In the genomic region with DNA sequence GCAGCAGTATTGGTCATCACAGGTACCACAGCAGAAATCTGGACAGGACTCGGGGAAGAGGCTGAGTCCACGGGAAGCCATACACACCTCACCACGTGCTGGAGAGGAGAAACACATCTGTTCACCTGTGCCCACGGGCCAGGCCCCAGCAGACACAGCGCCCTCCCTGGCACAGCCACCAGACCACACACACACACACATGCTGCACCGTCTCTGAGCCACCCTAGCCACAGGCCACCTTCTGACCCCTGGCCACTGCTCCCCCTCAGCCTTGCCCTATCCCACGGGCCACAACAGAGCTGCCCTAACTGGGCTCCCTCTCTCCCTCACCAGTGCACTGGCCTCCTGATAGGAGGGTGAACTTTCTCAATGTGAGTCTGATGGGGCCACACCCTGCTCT, we compare ENCODE assay signal across 22 cellular contexts. TPM values are rescaled to one million over a fixed set of nuclear protein-coding genes. Genes with fewer than 3 reads are reported as not detected.
DNase-seq lines count a peak whose midpoint lies in the region; ATAC-seq, FAIRE-seq and TF ChIP-seq lines count a peak whose summit lies in the region.
"Had no signal": no experiment of that assay in that cellular context is flagged by ENCODE, and none has a peak within 500 bp of the region (broad histone marks: within the 10 kb centered on the region; RNA-seq: fewer than 3 reads in every experiment).

No MANE protein-coding gene starts in this region.

- no TSS peak for BruUV-seq in MCF 10A (replicated peaks; lab: Mats Ljungman, UMichigan)
- no TSS peak for BruUV-seq in mammary epithelial cell (replicated peaks; lab: Mats Ljungman, UMichigan)

- no peaks in the 10 kb centered on the region for H3K9me3 ChIP-seq in mammary epithelial cell (replicated peaks; ENCODE audit: insufficient read depth, low read length)
- no peaks in the 10 kb centered on the region for H3K9me3 ChIP-seq in T-helper 17 cell (ENCODE audit: control insufficient read depth, low read length, poor library complexity, severe bottlenecking)
- H3K9me3 ChIP-seq in keratinocyte (ENCODE audit: control insufficient read depth, low read depth, low read length): no peaks in the 10 kb centered on the region
- H3K9me3 ChIP-seq in uterus: no peaks in the 10 kb centered on the region
- H3K9me3 ChIP-seq: transverse colon had no signal

- no peak overlapping the region for H3K27ac ChIP-seq in mammary epithelial cell (ENCODE audit: insufficient read depth, low read depth, low read length)
- no peak overlapping the region for H3K27ac ChIP-seq in keratinocyte (ENCODE audit: control insufficient read depth, insufficient read depth, low read length)
- no peak overlapping the region for H3K27ac ChIP-seq in uterus
- H3K27ac ChIP-seq: hepatocyte, transverse colon had no signal

- H3K9me1 ChIP-seq in keratinocyte (ENCODE audit: control insufficient read depth, extremely low read depth, insufficient read depth, low read length): no peaks in the 10 kb centered on the region

- no peak overlapping the region for H3K4me2 ChIP-seq in mammary epithelial cell (ENCODE audit: insufficient read depth, low read depth, low read length)
- peak overlapping the region; percentile 20 for H3K4me2 ChIP-seq in keratinocyte (ENCODE audit: control insufficient read depth, extremely low read depth, insufficient read depth, low read depth, low read length)
- H3K4me2 ChIP-seq: hepatocyte had no signal

- H3K36me3 ChIP-seq in mammary epithelial cell (ENCODE audit: insufficient read depth, low read length) (peaks cover 4% of the 10 kb centered on the region), keratinocyte (ENCODE audit: control insufficient read depth in 2 of 2, extremely low read depth in 1 of 2, insufficient read depth in 2 of 2, low read length in 2 of 2) (peaks cover 0 to 2% of the 10 kb centered on the region in 2 experiments), uterus (no peaks in the 10 kb centered on the region)

- no peaks in the 10 kb centered on the region for H3K27me3 ChIP-seq in mammary epithelial cell (ENCODE audit: insufficient read depth, low read length)
- H3K27me3 ChIP-seq in keratinocyte (ENCODE audit: control insufficient read depth, extremely low read depth, insufficient read depth, low read length): no peaks in the 10 kb centered on the region
- no peaks in the 10 kb centered on the region for H3K27me3 ChIP-seq in uterus
- H3K27me3 ChIP-seq: hepatocyte, transverse colon had no signal

- FAIRE-seq in keratinocyte (lab: Jason Lieb, UNC): no peak

- 98% methylated on average over 5 of the region's 7 CpGs for WGBS in mammary epithelial cell (ENCODE audit: low coverage, missing lambda C conversion rate)

- H2AFZ ChIP-seq in mammary epithelial cell (ENCODE audit: low read depth, low read length) (no peak overlapping the region), keratinocyte (ENCODE audit: control insufficient read depth, low read length) (no peak overlapping the region)
- H2AFZ ChIP-seq: hepatocyte had no signal

- POLR2A ChIA-PET in MCF 10A (lab: Yijun Ruan, JAX): interaction anchor here (0.5 to 0.6 kb wide), 2 partner anchors 12 to 379 kb away, joined by 3 read pairs; no protein-coding TSS in a partner anchor

- H3K4me1 ChIP-seq in mammary epithelial cell (ENCODE audit: insufficient read depth, low read length): peaks cover 32% of the 10 kb centered on the region
- H3K4me1 ChIP-seq in keratinocyte (ENCODE audit: control insufficient read depth, extremely low read depth, insufficient read depth, low read length): peaks cover 25% of the 10 kb centered on the region
- H3K4me1 ChIP-seq in uterus: no peaks in the 10 kb centered on the region

- dilution Hi-C loops in mammary epithelial cell (cut with HindIII; ENCODE audit: low sequenced_read_pairs): no loop called here
- dilution Hi-C loops in keratinocyte (cut with MboI; ENCODE audit: extremely low pct_ligation_motif_present, low sequenced_read_pairs): no loop called here

- ATAC-seq in T-helper 17 cell: no peak
- ATAC-seq: Right ventricle myocardium inferior had no signal

- H3K36me3 Mint-ChIP-seq in MCF 10A (ENCODE audit: insufficient read depth, unreplicated experiment) (peaks cover 27% of the 10 kb centered on the region), T-helper 17 cell (ENCODE audit: low read depth) (peaks cover 2% of the 10 kb centered on the region), nephron progenitor cell (ENCODE audit: low read depth) (peaks cover 27% of the 10 kb centered on the region)

- H3K27ac Mint-ChIP-seq in MCF 10A (ENCODE audit: low read depth, unreplicated experiment) (peak overlapping the region; percentile 76), T-helper 17 cell (peak overlapping the region; percentile 96), nephron progenitor cell (no peak overlapping the region)

- H3K9me3 Mint-ChIP-seq in MCF 10A (ENCODE audit: unreplicated experiment) (no peaks in the 10 kb centered on the region), nephron progenitor cell (peaks cover 17% of the 10 kb centered on the region)

- intact Hi-C loops in MCF 10A (cut with micrococcal nuclease): no loop called here
- intact Hi-C loops in mammary epithelial cell (cut with micrococcal nuclease): no loop called here
- intact Hi-C loops in uterus (cut with DNase I; ENCODE audit: low total_unique reads): no loop called here

- H3K9ac ChIP-seq in mammary epithelial cell (ENCODE audit: insufficient read depth, low read length): no peak overlapping the region
- no peak overlapping the region for H3K9ac ChIP-seq in keratinocyte (ENCODE audit: control insufficient read depth, extremely low read depth, insufficient read depth, low read length)

- H3K4me3 ChIP-seq in mammary epithelial cell (replicated peaks in 1 of 3; ENCODE audit: insufficient read depth in 1 of 3, low read depth in 2 of 3, low read length in 3 of 3) (no peak overlapping the region), keratinocyte (ENCODE audit: control insufficient read depth in 2 of 3, extremely low read depth in 1 of 3, insufficient read depth in 2 of 3, low read depth in 1 of 3, low read length in 3 of 3) (no peak overlapping the region), uterus (no peak overlapping the region)
- H3K4me3 ChIP-seq: hepatocyte, transverse colon had no signal

- CTCF ChIA-PET in MCF 10A (lab: Yijun Ruan, JAX): interaction anchor here (0.7 to 1.0 kb wide), 2 partner anchors 28 to 44 kb away, joined by 3 read pairs; no protein-coding TSS in a partner anchor
- CTCF ChIA-PET in mammary epithelial cell (lab: Charles Lee; ENCODE audit: low non-redundant PET): no interaction called here

- TF ChIP-seq POLR2A in uterus (IDR thresholded peaks at IDR 0.05): no peak

- TF ChIP-seq CTCF in MCF 10A (IDR thresholded peaks at IDR 0.05; ENCODE audit: unreplicated experiment) (no peak), mammary epithelial cell (conservative IDR thresholded peaks at IDR 0.05 in 1 of 2, IDR thresholded peaks at IDR 0.05 in 1 of 2; ENCODE audit: extremely low read depth in 1 of 2, insufficient read depth in 1 of 2, low read depth in 1 of 2, low read length in 2 of 2) (no peak), keratinocyte (optimal IDR thresholded peaks at IDR 0.05 in 1 of 3, IDR thresholded peaks at IDR 0.05 in 1 of 3, conservative IDR thresholded peaks at IDR 0.05 in 1 of 3; ENCODE audit: extremely low read depth in 1 of 3, insufficient read depth in 2 of 3, low read length in 3 of 3) (no peak), nephron progenitor cell (IDR thresholded peaks at IDR 0.05) (no peak), uterus (IDR thresholded peaks at IDR 0.05) (no peak)

- no peaks in the 10 kb centered on the region for H4K20me1 ChIP-seq in mammary epithelial cell (ENCODE audit: insufficient read depth, low read length)
- no peaks in the 10 kb centered on the region for H4K20me1 ChIP-seq in keratinocyte (ENCODE audit: control insufficient read depth, extremely low read depth, insufficient read depth, low read length)

- in situ Hi-C loops in mammary epithelial cell (cut with MboI; ENCODE audit: low sequenced_read_pairs in 2 of 2): no loop called here

- H3K4me1 Mint-ChIP-seq in MCF 10A (ENCODE audit: insufficient read depth, unreplicated experiment) (peaks cover 24% of the 10 kb centered on the region), T-helper 17 cell (peaks cover 42% of the 10 kb centered on the region), nephron progenitor cell (peaks cover 25% of the 10 kb centered on the region)

- no peaks in the 10 kb centered on the region for H3K27me3 Mint-ChIP-seq in MCF 10A (ENCODE audit: insufficient read depth, unreplicated experiment)
- no peaks in the 10 kb centered on the region for H3K27me3 Mint-ChIP-seq in T-helper 17 cell
- H3K27me3 Mint-ChIP-seq in nephron progenitor cell (ENCODE audit: low read depth, poor library complexity): no peaks in the 10 kb centered on the region

- no peak overlapping the region for H3K4me3 Mint-ChIP-seq in MCF 10A (ENCODE audit: unreplicated experiment)
- no peak overlapping the region for H3K4me3 Mint-ChIP-seq in T-helper 17 cell
- H3K4me3 Mint-ChIP-seq in nephron progenitor cell: no peak overlapping the region

- DNase-seq in MCF 10A (ENCODE audit: unreplicated experiment): no peak
- no peak for DNase-seq in mammary epithelial cell
- DNase-seq in T-helper 17 cell: no peak
- DNase-seq in keratinocyte (ENCODE audit: low read depth, low spot score): no peak
- DNase-seq in nephron progenitor cell: no peak
- no peak for DNase-seq in uterus
- no peak for DNase-seq in T-helper 2 cell
- no peak for DNase-seq in amniotic stem cell (lab: John Stamatoyannopoulos, UW)
- DNase-seq: activated effector memory CD4-positive, alpha-beta T cell treated with anti-CD3 and anti-CD28 coated beads, Interleukin-2, amount 50 U/mL, for 16 hours; anterior cingulate cortex; EL; GOT3; KBM-7; NCI-H1048; NCI-H2029 treated with DMSO at 0.1 percent for 48 hours; NCI-H446 treated with DMSO at 0.1 percent for 48 hours; stimulated activated CD4-positive, alpha-beta T cell treated with anti-CD3 and anti-CD28 coated beads, Interleukin-15, amount 100 ng/mL, for 24 hours; stimulated activated naive CD4-positive, alpha-beta T cell; SW 1271; transverse colon had no signal

- no peaks in the 10 kb centered on the region for H3K79me2 ChIP-seq in mammary epithelial cell (ENCODE audit: insufficient read depth, low read length)
- no peaks in the 10 kb centered on the region for H3K79me2 ChIP-seq in keratinocyte (ENCODE audit: control insufficient read depth, insufficient read depth, low read length)

RNA-seq across cellular contexts. Expression of a gene that starts 2.8 kb away (rescaled TPM):
- total RNA-seq in MCF 10A (2022): 131 and 170 TPM in 2 replicates
- total RNA-seq in mammary epithelial cell: 100 to 1,000 TPM in 1 of 2 donors, 10 to 100 TPM in 1; 56.0 to 124 TPM
- polyA plus RNA-seq in mammary epithelial cell: 114 TPM
- 136 TPM for polyA minus RNA-seq in mammary epithelial cell
- total RNA-seq in T-helper 17 cell: 100 to 1,000 TPM; 148 to 188 TPM
- 94.4 to 159 TPM (median 95.5 TPM) in 3 replicates for polyA plus RNA-seq in keratinocyte
- polyA plus RNA-seq in keratinocyte (2011; ENCODE audit: low read depth): 15.8 TPM
- polyA plus RNA-seq in keratinocyte (2011; cell fraction: cytosol; rRNA removed): 123 and 181 TPM in 2 replicates
- 73.3 and 94.4 TPM in 2 replicates for polyA plus RNA-seq in keratinocyte (2011; cell fraction: nucleus; rRNA removed)
- polyA plus RNA-seq in keratinocyte (2012; ENCODE audit: low replicate concordance): 62.3 and 188 TPM in 2 replicates
- polyA minus RNA-seq in keratinocyte: 120 to 289 TPM (median 147 TPM) in 3 replicates
- 189 TPM for polyA minus RNA-seq in keratinocyte (2011; cell fraction: cytosol; rRNA and poly(A)+ RNA removed)
- polyA minus RNA-seq in keratinocyte (2011; cell fraction: nucleus; rRNA and poly(A)+ RNA removed): 35.5 and 38.2 TPM in 2 replicates
- total RNA-seq in uterus: 100 to 1,000 TPM in 1 of 4 donors, 10 to 100 TPM in 3; 52.4 to 210 (median 72.8) TPM

RNA-seq across cellular contexts. Expression of a gene that starts 54.7 kb away (rescaled TPM):
- total RNA-seq in MCF 10A (2022) (8.6 and 9.1 TPM in 2 replicates), mammary epithelial cell (10 to 100 TPM in 1 of 2 donors, 1 to 10 TPM in 1; 7.2 to 13.2 TPM), T-helper 17 cell (1 to 10 TPM; 7.6 to 9.3 TPM), uterus (10 to 100 TPM in 1 of 4 donors, 1 to 10 TPM in 3; 5.3 to 11.5 (median 7.5) TPM)
- polyA plus RNA-seq in mammary epithelial cell (11.7 TPM), keratinocyte (8.6 to 9.7 TPM (median 9.1 TPM) in 3 replicates)
- polyA minus RNA-seq in mammary epithelial cell (10.1 TPM), keratinocyte (10.4 to 15.1 TPM (median 15.0 TPM) in 3 replicates)
- 2.1 TPM for polyA plus RNA-seq in keratinocyte (2011; ENCODE audit: low read depth)
- 7.6 and 9.1 TPM in 2 replicates for polyA plus RNA-seq in keratinocyte (2011; cell fraction: cytosol; rRNA removed)
- polyA plus RNA-seq in keratinocyte (2011; cell fraction: nucleus; rRNA removed): 13.1 and 13.9 TPM in 2 replicates
- 5.1 and 8.2 TPM in 2 replicates for polyA plus RNA-seq in keratinocyte (2012; ENCODE audit: low replicate concordance)
- polyA minus RNA-seq in keratinocyte (2011; cell fraction: cytosol; rRNA and poly(A)+ RNA removed): 7.1 TPM
- polyA minus RNA-seq in keratinocyte (2011; cell fraction: nucleus; rRNA and poly(A)+ RNA removed): 6.3 and 11.2 TPM in 2 replicates

RNA-seq across cellular contexts. Expression of a gene that starts 55.4 kb away (rescaled TPM):
- total RNA-seq in MCF 10A (2022) (3.4 and 4.6 TPM in 2 replicates), mammary epithelial cell (10 to 100 TPM; 14.7 to 45.3 TPM), T-helper 17 cell (1 to 10 TPM; 1.6 to 3.3 TPM), uterus (10 to 100 TPM in 2 of 4 donors, 1 to 10 TPM in 2; 3.2 to 11.5 (median 10.1) TPM)
- polyA plus RNA-seq in mammary epithelial cell (26.2 TPM), keratinocyte (15.1 to 22.0 TPM (median 16.2 TPM) in 3 replicates)
- polyA minus RNA-seq in mammary epithelial cell (36.7 TPM), keratinocyte (16.9 to 49.6 TPM (median 29.4 TPM) in 3 replicates)
- polyA plus RNA-seq in keratinocyte (2011; ENCODE audit: low read depth): 1.7 TPM
- polyA plus RNA-seq in keratinocyte (2011; cell fraction: cytosol; rRNA removed): 5.0 and 7.1 TPM in 2 replicates
- 70.4 and 80.0 TPM in 2 replicates for polyA plus RNA-seq in keratinocyte (2011; cell fraction: nucleus; rRNA removed)
- polyA plus RNA-seq in keratinocyte (2012; ENCODE audit: low replicate concordance): 2.5 and 18.7 TPM in 2 replicates
- polyA minus RNA-seq in keratinocyte (2011; cell fraction: cytosol; rRNA and poly(A)+ RNA removed): 5.6 TPM
- 20.3 and 25.0 TPM in 2 replicates for polyA minus RNA-seq in keratinocyte (2011; cell fraction: nucleus; rRNA and poly(A)+ RNA removed)
